In the genomic region with DNA sequence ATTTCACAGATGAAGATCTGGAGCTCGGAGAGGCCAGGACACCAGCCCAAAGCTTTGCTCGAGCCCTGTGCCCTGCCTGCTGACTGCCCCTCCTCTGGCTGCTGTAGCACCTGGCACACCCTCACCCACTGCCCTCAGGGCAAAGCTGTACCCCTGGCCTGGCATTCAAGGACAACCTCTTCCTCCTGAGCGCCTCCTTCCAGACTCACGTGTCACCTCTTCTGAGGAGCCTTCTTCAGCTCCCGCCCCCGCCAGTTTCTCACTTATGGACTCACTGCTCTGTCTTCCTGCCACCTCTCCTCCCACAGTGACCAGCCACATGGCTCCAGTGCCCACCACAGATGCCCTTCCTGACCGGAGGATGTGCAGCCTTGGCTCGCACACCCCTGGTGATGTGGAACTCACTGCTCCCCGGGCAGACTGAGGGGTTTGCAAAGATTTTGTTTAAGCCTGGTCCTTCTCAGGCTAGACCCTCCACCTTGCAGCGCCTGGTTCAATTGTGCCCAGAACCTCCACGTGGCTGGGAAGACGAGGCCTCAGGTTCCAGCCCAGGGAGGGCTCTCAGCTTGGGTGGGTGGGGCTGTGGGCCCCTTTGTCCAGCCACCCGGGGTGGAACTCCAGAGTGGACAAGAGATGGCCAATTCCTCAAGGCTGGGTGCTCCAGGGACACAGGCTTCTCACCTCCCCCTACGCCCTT, we compare ENCODE assay signal across 14 cellular contexts. TPM values are rescaled to one million over a fixed set of nuclear protein-coding genes. Genes with fewer than 3 reads are reported as not detected.
DNase-seq lines count a peak whose midpoint lies in the region; ATAC-seq and TF ChIP-seq lines count a peak whose summit lies in the region.
"Had no signal": no experiment of that assay in that cellular context is flagged by ENCODE, and none has a peak within 500 bp of the region (broad histone marks: within the 10 kb centered on the region; RNA-seq: fewer than 3 reads in every experiment).

No MANE protein-coding gene starts in this region.

- H3K36me3 Mint-ChIP-seq in natural killer cell treated with Interleukin-12 subunit alpha and Interleukin-12 subunit beta and Interleukin-15 and Interleukin-18, amount 100 ng/mL, for 72 hours = peaks cover 10% of the 10 kb centered on the region
- no peaks in the 10 kb centered on the region for H3K36me3 Mint-ChIP-seq in natural killer cell
- H3K36me3 Mint-ChIP-seq in stimulated activated memory B cell treated with anti-CD40 and anti-IgM and Interleukin-4, amounts not matched to agents 10 μg/mL and 1 μg/mL and 100 μg/mL, for 72 hours = no peaks in the 10 kb centered on the region
- H3K36me3 Mint-ChIP-seq: CD8-positive, alpha-beta memory T cell had no signal

- DNase-seq in natural killer cell treated with Interleukin-12 subunit alpha and Interleukin-12 subunit beta and Interleukin-15 and Interleukin-18, amount 100 ng/mL, for 72 hours (ENCODE audit: low spot score) = peak; percentile 56
- DNase-seq in natural killer cell (no peak), PC-3 (no peak), lower lobe of right lung (peak; percentile 30)
- DNase-seq in stimulated activated CD8-positive, alpha-beta memory T cell treated with anti-CD3 and anti-CD28 coated beads, Interleukin-4, amount 100 ng/mL, for 48 hours = no peak
- DNase-seq: DMS79, HCEC 1CT, NCI-H2107, SIG-M5 had no signal

- POLR2A ChIA-PET in PC-3 (lab: Charles Lee; ENCODE audit: unreplicated experiment) = no interaction called here

- no peak overlapping the region for H2AFZ ChIP-seq in PC-3 (ENCODE audit: low read length)

- intact Hi-C loops in natural killer cell (cut with micrococcal nuclease) = no loop called here
- intact Hi-C loops in PC-3 (cut with micrococcal nuclease) = no loop called here
- intact Hi-C loops in lower lobe of right lung (cut with DNase I) = no loop called here

- H3K27me3 Mint-ChIP-seq in natural killer cell treated with Interleukin-12 subunit alpha and Interleukin-12 subunit beta and Interleukin-15 and Interleukin-18, amount 100 ng/mL, for 72 hours = peaks cover 0 to 17% of the 10 kb centered on the region in 2 donors
- peaks cover 0 to 12% of the 10 kb centered on the region in 2 donors for H3K27me3 Mint-ChIP-seq in natural killer cell (ENCODE audit: low read depth in 2 of 2)
- peaks cover 58% of the 10 kb centered on the region for H3K27me3 Mint-ChIP-seq in stimulated activated memory B cell treated with anti-CD40 and anti-IgM and Interleukin-4, amounts not matched to agents 10 μg/mL and 1 μg/mL and 100 μg/mL, for 72 hours

- H4K20me1 ChIP-seq in PC-3 (ENCODE audit: low read length) = no peaks in the 10 kb centered on the region

- peak overlapping the region; percentile 59; the same call in 1 of the 2 replicates for H3K4me2 ChIP-seq in PC-3 (ENCODE audit: low read length)
- H3K4me2 ChIP-seq: A549 had no signal

- no peaks in the 10 kb centered on the region for H3K79me2 ChIP-seq in PC-3 (ENCODE audit: low read length)

- no peak overlapping the region for H3K4me3 Mint-ChIP-seq in natural killer cell treated with Interleukin-12 subunit alpha and Interleukin-12 subunit beta and Interleukin-15 and Interleukin-18, amount 100 ng/mL, for 72 hours
- no peak overlapping the region for H3K4me3 Mint-ChIP-seq in natural killer cell
- H3K4me3 Mint-ChIP-seq in stimulated activated memory B cell treated with anti-CD40 and anti-IgM and Interleukin-4, amounts not matched to agents 10 μg/mL and 1 μg/mL and 100 μg/mL, for 72 hours = no peak overlapping the region
- H3K4me3 Mint-ChIP-seq: CD8-positive, alpha-beta memory T cell had no signal

- H3K36me3 ChIP-seq in PC-3 (ENCODE audit: low read depth, low read length) (no peaks in the 10 kb centered on the region), lower lobe of right lung (no peaks in the 10 kb centered on the region)

- H3K27ac Mint-ChIP-seq in natural killer cell treated with Interleukin-12 subunit alpha and Interleukin-12 subunit beta and Interleukin-15 and Interleukin-18, amount 100 ng/mL, for 72 hours = no peak overlapping the region
- H3K27ac Mint-ChIP-seq in natural killer cell = no peak overlapping the region
- H3K27ac Mint-ChIP-seq in stimulated activated memory B cell treated with anti-CD40 and anti-IgM and Interleukin-4, amounts not matched to agents 10 μg/mL and 1 μg/mL and 100 μg/mL, for 72 hours = peak overlapping the region; percentile 16

- peaks cover 27% of the 10 kb centered on the region for H3K27me3 ChIP-seq in PC-3 (ENCODE audit: low read length)
- H3K27me3 ChIP-seq in lower lobe of right lung (ENCODE audit: low read depth) = peaks cover 4% of the 10 kb centered on the region

- no TSS peak for BruUV-seq in PC-3 (replicated peaks; lab: Mats Ljungman, UMichigan)

- 0 out of 2 replicates have a peak, but pooled peaks cover 5% of the 10 kb centered on the region for H3K9me3 ChIP-seq in PC-3 (ENCODE audit: low read length)
- H3K9me3 ChIP-seq in lower lobe of right lung = peaks cover 8% of the 10 kb centered on the region

- no peaks in the 10 kb centered on the region for H3K4me1 ChIP-seq in PC-3 (ENCODE audit: insufficient read depth, low read length)
- peaks cover 10% of the 10 kb centered on the region for H3K4me1 ChIP-seq in lower lobe of right lung
- H3K4me1 ChIP-seq: A549 had no signal

- no peaks in the 10 kb centered on the region for H3K9me2 ChIP-seq in PC-3 (replicated peaks; ENCODE audit: low read length)

- CTCF ChIA-PET in PC-3 (lab: Charles Lee) = no interaction called here

- H3K9ac ChIP-seq in PC-3 (ENCODE audit: low read length) = no peak overlapping the region

- ATAC-seq in natural killer cell treated with Interleukin-12 subunit alpha and Interleukin-12 subunit beta and Interleukin-15 and Interleukin-18, amount 100 ng/mL, for 72 hours = no peak
- ATAC-seq in natural killer cell (no peak), PC-3 (no peak), lower lobe of right lung (no peak), HG03469 (IDR thresholded peaks at IDR 0.05; ENCODE audit: unreplicated experiment) (no peak), HG03108 (IDR thresholded peaks at IDR 0.05; ENCODE audit: unreplicated experiment) (no peak)
- ATAC-seq in stimulated activated memory B cell treated with anti-CD40 and anti-IgM and Interleukin-4, amounts not matched to agents 10 μg/mL and 1 μg/mL and 100 μg/mL, for 72 hours = no peak

- H3K9me3 Mint-ChIP-seq in natural killer cell treated with Interleukin-12 subunit alpha and Interleukin-12 subunit beta and Interleukin-15 and Interleukin-18, amount 100 ng/mL, for 72 hours = peaks cover 9% of the 10 kb centered on the region
- H3K9me3 Mint-ChIP-seq in natural killer cell = peaks cover 5 to 8% of the 10 kb centered on the region in 2 donors
- peaks cover 8% of the 10 kb centered on the region for H3K9me3 Mint-ChIP-seq in stimulated activated memory B cell treated with anti-CD40 and anti-IgM and Interleukin-4, amounts not matched to agents 10 μg/mL and 1 μg/mL and 100 μg/mL, for 72 hours

- H3K4me1 Mint-ChIP-seq in natural killer cell treated with Interleukin-12 subunit alpha and Interleukin-12 subunit beta and Interleukin-15 and Interleukin-18, amount 100 ng/mL, for 72 hours (ENCODE audit: low read depth in 2 of 2) = peaks cover 5 to 9% of the 10 kb centered on the region in 2 donors
- peaks cover 9% of the 10 kb centered on the region in 2 donors for H3K4me1 Mint-ChIP-seq in natural killer cell
- peaks cover 10% of the 10 kb centered on the region for H3K4me1 Mint-ChIP-seq in stimulated activated memory B cell treated with anti-CD40 and anti-IgM and Interleukin-4, amounts not matched to agents 10 μg/mL and 1 μg/mL and 100 μg/mL, for 72 hours

- H3K27ac ChIP-seq in PC-3 (ENCODE audit: low read length) (no peak overlapping the region), lower lobe of right lung (no peak overlapping the region)
- H3K27ac ChIP-seq: A549 had no signal

- H3F3A ChIP-seq in PC-3 (ENCODE audit: low read length, unreplicated experiment) = no peaks in the 10 kb centered on the region

- no peak for TF ChIP-seq CTCF in natural killer cell (IDR thresholded peaks at IDR 0.05)
- no peak for TF ChIP-seq CTCF in PC-3 (conservative IDR thresholded peaks at IDR 0.05; ENCODE audit: low read depth, low read length)
- no peak for TF ChIP-seq CTCF in lower lobe of right lung (IDR thresholded peaks at IDR 0.05)

- no peak overlapping the region for H3K4me3 ChIP-seq in PC-3 (ENCODE audit: low read length)
- no peak overlapping the region for H3K4me3 ChIP-seq in lower lobe of right lung
- H3K4me3 ChIP-seq: A549 had no signal

RNA-seq across cellular contexts. Expression of a gene that starts 46.6 kb away (rescaled TPM):
- 100 to 1,000 TPM; 133 to 191 TPM for total RNA-seq in natural killer cell treated with Interleukin-12 subunit alpha and Interleukin-12 subunit beta and Interleukin-15 and Interleukin-18, amount 100 ng/mL, for 72 hours
- total RNA-seq in natural killer cell (100 to 1,000 TPM; 111 to 134 (median 131) TPM), PC-3 (2014; rRNA removed) (21.7 and 31.2 TPM in 2 replicates), lower lobe of right lung (101 TPM)

Comparison
In these comparisons a context has a peak if more than half of its experiments do, and no peak if none do; other contexts are left out.
1. DNase-seq: peak in natural killer cell treated with Interleukin-12 subunit alpha and Interleukin-12 subunit beta and Interleukin-15 and Interleukin-18, amount 100 ng/mL, for 72 hours (single experiment) and lower lobe of right lung (single experiment); none in natural killer cell (single experiment), PC-3 (single experiment) and stimulated activated CD8-positive, alpha-beta memory T cell treated with anti-CD3 and anti-CD28 coated beads, Interleukin-4, amount 100 ng/mL, for 48 hours (single experiment).